ENCODE assay signal across 10 cellular contexts in the genomic region with DNA sequence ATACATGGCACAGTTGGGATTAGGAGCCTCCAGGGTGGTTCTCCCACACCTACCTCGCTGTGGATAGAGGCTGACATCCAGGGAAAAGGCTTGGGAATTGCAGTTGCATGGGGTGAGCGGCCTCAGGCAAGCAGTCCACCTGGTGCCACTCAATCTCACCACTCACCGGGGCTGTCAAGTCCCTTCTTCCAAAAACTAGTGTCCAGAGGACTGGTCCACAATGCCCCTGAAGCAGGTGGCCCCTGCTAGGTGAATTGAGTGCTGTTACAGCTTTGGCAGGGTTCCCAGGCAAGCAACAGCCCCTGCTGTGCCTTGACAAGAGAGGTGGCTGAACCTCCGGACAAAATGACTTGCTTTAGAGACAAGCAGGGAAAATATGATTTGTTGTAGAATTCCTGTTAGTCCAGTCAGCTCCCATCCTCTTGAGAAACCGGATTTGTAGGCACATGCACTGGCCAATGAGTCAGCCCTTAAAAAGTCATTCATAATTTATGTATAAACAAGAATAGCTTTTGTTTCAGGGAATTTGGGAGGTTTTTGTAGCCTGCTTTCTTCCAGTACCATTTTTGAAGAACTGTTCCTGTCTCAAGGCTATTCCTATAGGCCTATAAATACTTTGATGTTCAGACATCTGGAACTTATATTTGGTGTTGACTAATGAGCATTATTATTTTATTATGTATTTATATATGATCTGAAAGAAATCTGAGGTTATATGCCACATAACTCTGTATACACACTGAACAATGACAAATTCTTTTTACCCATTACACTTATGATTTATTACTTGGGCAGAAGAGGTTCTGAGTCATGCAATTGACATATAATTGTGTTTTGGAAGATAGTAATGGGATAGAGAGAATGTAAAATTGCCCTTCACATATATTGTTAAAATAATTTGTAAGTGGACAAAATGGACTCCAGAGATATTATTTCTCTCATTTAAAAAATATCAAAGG.
A peak's percentile ranks its signal among the peaks of the same experiment; 100 is the strongest.
DNase-seq lines count a peak whose midpoint lies in the region; ATAC-seq and TF ChIP-seq lines count a peak whose summit lies in the region.
"Had no signal": no experiment of that assay in that cellular context is flagged by ENCODE, and none has a peak within 500 bp of the region (broad histone marks: within the 10 kb centered on the region; RNA-seq: fewer than 3 reads in every experiment).

No MANE protein-coding gene starts in this region.

- H3K4me1 ChIP-seq in psoas muscle, result no peaks in the 10 kb centered on the region

- no peak overlapping the region for H3K4me3 ChIP-seq in psoas muscle

- ATAC-seq in SK-N-SH treated with all-trans-retinoic acid at 6 μM for 48 hours (peak; percentile 85), GM19023 (IDR thresholded peaks at IDR 0.05; ENCODE audit: unreplicated experiment) (no peak), HG03439 (IDR thresholded peaks at IDR 0.05; ENCODE audit: unreplicated experiment) (no peak), psoas muscle (no peak)

- H3K27me3 ChIP-seq in psoas muscle (ENCODE audit: insufficient read depth in 3 of 3, low read length in 2 of 3), result no peaks in the 10 kb centered on the region

- no peak overlapping the region for H3K27ac ChIP-seq in psoas muscle

- DNase-seq in LHCN-M2 (ENCODE audit: low read depth) (peak; percentile 96), hepatic stellate cell (ENCODE audit: low spot score) (peak; percentile 56), ureter (ENCODE audit: low spot score) (peak; percentile 51), psoas muscle (no peak)
- DNase-seq: activated naive CD4-positive, alpha-beta T cell; NCI-H187 treated with DMSO at 0.1 percent for 48 hours; stimulated activated naive CD4-positive, alpha-beta T cell had no signal

- H3K36me3 ChIP-seq in psoas muscle (ENCODE audit: insufficient read depth in 1 of 2, low read depth in 1 of 2), result no peaks in the 10 kb centered on the region

- intact Hi-C loops in psoas muscle (cut with DNase I), result no loop called here

- 48 to 52% (median 50%) methylated on average over 5 of the region's 5 CpGs for WGBS in psoas muscle, 3 donors

- H3K9me3 ChIP-seq in psoas muscle, result no peaks in the 10 kb centered on the region

- no peak for TF ChIP-seq CTCF in psoas muscle (IDR thresholded peaks at IDR 0.05)

TF ChIP-seq in SK-N-SH treated with all-trans-retinoic acid at 6 μM for 48 hours, 23 proteins besides CTCF, POLR2A, EP300 and RAD21:
- TF ChIP-seq ZNF8 (CRISPR knock-in tag; IDR thresholded peaks at IDR 0.05), result no peak
- peak; percentile 68 for TF ChIP-seq ISL1 (CRISPR knock-in tag; IDR thresholded peaks at IDR 0.05)
- TF ChIP-seq, protein P1, sequence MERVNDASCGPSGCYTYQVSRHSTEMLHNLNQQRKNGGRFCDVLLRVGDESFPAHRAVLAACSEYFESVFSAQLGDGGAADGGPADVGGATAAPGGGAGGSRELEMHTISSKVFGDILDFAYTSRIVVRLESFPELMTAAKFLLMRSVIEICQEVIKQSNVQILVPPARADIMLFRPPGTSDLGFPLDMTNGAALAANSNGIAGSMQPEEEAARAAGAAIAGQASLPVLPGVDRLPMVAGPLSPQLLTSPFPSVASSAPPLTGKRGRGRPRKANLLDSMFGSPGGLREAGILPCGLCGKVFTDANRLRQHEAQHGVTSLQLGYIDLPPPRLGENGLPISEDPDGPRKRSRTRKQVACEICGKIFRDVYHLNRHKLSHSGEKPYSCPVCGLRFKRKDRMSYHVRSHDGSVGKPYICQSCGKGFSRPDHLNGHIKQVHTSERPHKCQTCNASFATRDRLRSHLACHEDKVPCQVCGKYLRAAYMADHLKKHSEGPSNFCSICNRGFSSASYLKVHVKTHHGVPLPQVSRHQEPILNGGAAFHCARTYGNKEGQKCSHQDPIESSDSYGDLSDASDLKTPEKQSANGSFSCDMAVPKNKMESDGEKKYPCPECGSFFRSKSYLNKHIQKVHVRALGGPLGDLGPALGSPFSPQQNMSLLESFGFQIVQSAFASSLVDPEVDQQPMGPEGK (CRISPR knock-in tag; IDR thresholded peaks at IDR 0.05; ENCODE audit: borderline replicate concordance), result 0 out of 2 replicates have a peak, but pooled peaks have one; percentile 9
- TF ChIP-seq TOX (CRISPR knock-in tag; IDR thresholded peaks at IDR 0.05; ENCODE audit: borderline replicate concordance), result no peak

Comparison
In these comparisons a context has a peak if more than half of its experiments do, and no peak if none do; other contexts are left out.
1. DNase-seq: peak in LHCN-M2 (single experiment), hepatic stellate cell (single experiment) and ureter (single experiment); none in psoas muscle (0 of 2).